In the genomic region with DNA sequence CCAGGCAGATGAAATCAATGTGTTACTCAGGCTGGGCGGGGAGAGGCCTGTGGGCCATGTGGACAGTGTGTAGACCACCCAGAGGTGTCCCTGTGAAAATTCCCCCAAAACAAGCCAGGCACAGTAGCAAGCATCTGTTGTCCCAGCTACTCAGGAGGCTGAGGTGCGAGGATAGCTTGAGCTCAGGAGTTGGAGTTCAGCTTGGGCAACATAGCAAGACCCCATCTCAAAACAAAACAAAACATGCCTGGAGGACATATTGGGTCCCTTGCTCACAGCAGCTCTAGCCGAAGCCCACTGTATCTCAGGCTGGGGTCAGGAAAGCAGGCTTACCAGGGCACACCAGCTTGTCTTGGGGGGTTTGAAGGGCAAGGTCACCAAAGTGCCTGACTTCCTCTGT, we compare ENCODE assay signal across 20 cellular contexts. TPM values are rescaled to one million over a fixed set of nuclear protein-coding genes. Genes with fewer than 3 reads are reported as not detected.
DNase-seq lines count a peak whose midpoint lies in the region; ATAC-seq, FAIRE-seq and TF ChIP-seq lines count a peak whose summit lies in the region.
"Had no signal": no experiment of that assay in that cellular context is flagged by ENCODE, and none has a peak within 500 bp of the region (broad histone marks: within the 10 kb centered on the region; RNA-seq: fewer than 3 reads in every experiment).

No MANE protein-coding gene starts in this region.

- H3K4me1 Mint-ChIP-seq in activated T-helper 1 cell treated with anti-CD3 and anti-CD28 coated beads, Interleukin-12 subunit alpha, Interleukin-12 subunit beta, Interleukin-2, Interleukin-4 antibody, amounts not matched to agents 30 ng/mL and 10 ng/mL and 1 ng/mL, durations not matched to agents 14 hours and 24 hours and 36 hours (ENCODE audit: low read depth), result peaks cover 5% of the 10 kb centered on the region
- H3K4me1 Mint-ChIP-seq in naive thymus-derived CD8-positive, alpha-beta T cell, result peaks cover 0 to 23% (median 14%) of the 10 kb centered on the region in 4 donors

- H3K4me2 ChIP-seq in HepG2 (ENCODE audit: low read depth, low read length) (no peak overlapping the region), OCI-LY7 (ENCODE audit: low read length) (no peak overlapping the region)

- H3K4me1 ChIP-seq in HepG2 (ENCODE audit: insufficient read depth, low read length), result peaks cover 54% of the 10 kb centered on the region
- peaks cover 0 to 23% (median 10%) of the 10 kb centered on the region in 4 donors for H3K4me1 ChIP-seq in right lobe of liver
- peaks cover 27% of the 10 kb centered on the region for H3K4me1 ChIP-seq in OCI-LY7 (ENCODE audit: insufficient read depth, low read length, poor library complexity, severe bottlenecking)

- DNase-seq in HepG2 (ENCODE audit: low spot score) (no peak), right lobe of liver (no peak), OCI-LY7 (ENCODE audit: low spot score) (no peak), SIG-M5 (lab: John Stamatoyannopoulos, UW) (no peak)
- DNase-seq in activated T-helper 1 cell treated with anti-CD3 and anti-CD28 coated beads, Interleukin-12 subunit alpha, Interleukin-12 subunit beta, Interleukin-2, Interleukin-4 antibody, amounts not matched to agents 30 ng/mL and 10 ng/mL and 1 ng/mL, durations not matched to agents 14 hours and 24 hours and 36 hours (ENCODE audit: low spot score), result no peak
- DNase-seq in naive thymus-derived CD8-positive, alpha-beta T cell, result peak in 1 of 10 donors; percentile 48
- DNase-seq: activated B cell treated with CpG ODN at 0.5 μM for 24 hours; activated gamma-delta T cell treated with Interleukin-2 at 50 U/mL for 16 hours; DND-41; effector CD8-positive, alpha-beta T cell; gastrocnemius medialis; NCI-H187; NCI-H226; posterior cingulate gyrus had no signal

- POLR2A ChIA-PET in HepG2 (lab: Yijun Ruan, JAX) (interaction anchor here (0.9 to 6.5 kb wide), 4 partner anchors 10 to 27 kb away, joined by 3 to 52 read pairs (median 24); no protein-coding TSS in a partner anchor), OCI-LY7 (lab: Charles Lee) (interaction anchor here (0.6 to 2.5 kb wide), 4 partner anchors 11 to 74 kb away, joined by 5 to 7 read pairs (median 6); no protein-coding TSS in a partner anchor)
- POLR2A ChIA-PET in naive thymus-derived CD8-positive, alpha-beta T cell (lab: Charles Lee), result interaction anchor here (0.7 to 1.3 kb wide), 4 partner anchors 23 to 227 kb away, joined by 3 to 10 read pairs (median 4); no protein-coding TSS in a partner anchor

- no peak overlapping the region for H3K9ac ChIP-seq in HepG2 (ENCODE audit: insufficient read depth, low read depth, low read length)

- H3K4me3 ChIP-seq in HepG2 (replicated peaks in 1 of 3; ENCODE audit: insufficient read depth in 1 of 3, low read depth in 2 of 3, low read length in 3 of 3), result no peak overlapping the region
- no peak overlapping the region for H3K4me3 ChIP-seq in right lobe of liver
- H3K4me3 ChIP-seq in OCI-LY7 (ENCODE audit: low read depth, low read length, poor library complexity, severe bottlenecking), result no peak overlapping the region
- H3K4me3 ChIP-seq: esophagus muscularis mucosa, gastrocnemius medialis, thoracic aorta had no signal

- ATAC-seq in HepG2 (no peak), right lobe of liver (no peak), GM18502 (IDR thresholded peaks at IDR 0.05; ENCODE audit: poor library complexity, unreplicated experiment) (no peak)
- ATAC-seq in naive thymus-derived CD8-positive, alpha-beta T cell, result no peak
- ATAC-seq: gastrocnemius medialis; stimulated activated effector memory CD8-positive, alpha-beta T cell treated with anti-CD3 and anti-CD28 coated beads, Interleukin-12 subunit alpha, Interleukin-12 subunit beta, amount 100 ng/mL, for 72 hours had no signal

- intact Hi-C loops in HepG2 (cut with micrococcal nuclease; ENCODE audit: unreplicated experiment) (loop anchor here (10.0 kb wide), 1 partner anchor 659 kb away; no protein-coding TSS in a partner anchor), right lobe of liver (cut with DNase I) (no loop called here), OCI-LY7 (cut with micrococcal nuclease; ENCODE audit: unreplicated experiment) (no loop called here)
- intact Hi-C loops in activated T-helper 1 cell treated with anti-CD3 and anti-CD28 coated beads, Interleukin-12 subunit alpha, Interleukin-12 subunit beta, Interleukin-2, Interleukin-4 antibody, amounts not matched to agents 30 ng/mL and 10 ng/mL and 1 ng/mL, durations not matched to agents 14 hours and 24 hours and 36 hours (cut with micrococcal nuclease), result no loop called here

- TF ChIP-seq POLR2A in HepG2 (IDR thresholded peaks at IDR 0.05; ENCODE audit: insufficient read depth in 1 of 2, low read depth in 2 of 2, low read length in 2 of 2) (no peak), right lobe of liver (IDR thresholded peaks at IDR 0.05) (no peak)

- no peak for FAIRE-seq in HepG2 (lab: Jason Lieb, UNC)
- FAIRE-seq: H1, keratinocyte had no signal

- TF ChIP-seq EP300 in HepG2 (IDR thresholded peaks at IDR 0.05; ENCODE audit: low read depth in 2 of 2, low read length in 2 of 2) (no peak), HepG2 (CRISPR knock-in tag; IDR thresholded peaks at IDR 0.05; ENCODE audit: borderline replicate concordance) (no peak)

- H4K20me1 ChIP-seq in HepG2 (ENCODE audit: insufficient read depth, low read length) (no peaks in the 10 kb centered on the region), OCI-LY7 (ENCODE audit: insufficient read depth, low read length) (no peaks in the 10 kb centered on the region)

- H3K36me3 ChIP-seq in HepG2 (replicated peaks in 1 of 2; ENCODE audit: control insufficient read depth in 1 of 2, insufficient read depth in 2 of 2, low read length in 2 of 2) (no peaks in the 10 kb centered on the region), right lobe of liver (no peaks in the 10 kb centered on the region), OCI-LY7 (ENCODE audit: insufficient read depth, low read length) (peaks cover 6% of the 10 kb centered on the region)
- H3K36me3 ChIP-seq: esophagus muscularis mucosa, gastrocnemius medialis, thoracic aorta had no signal

- H3K27me3 Mint-ChIP-seq in activated T-helper 1 cell treated with anti-CD3 and anti-CD28 coated beads, Interleukin-12 subunit alpha, Interleukin-12 subunit beta, Interleukin-2, Interleukin-4 antibody, amounts not matched to agents 30 ng/mL and 10 ng/mL and 1 ng/mL, durations not matched to agents 14 hours and 24 hours and 36 hours (ENCODE audit: insufficient read depth), result peaks cover 8% of the 10 kb centered on the region
- peaks cover 0 to 4% (median 0%) of the 10 kb centered on the region in 5 donors for H3K27me3 Mint-ChIP-seq in naive thymus-derived CD8-positive, alpha-beta T cell
- H3K27me3 Mint-ChIP-seq: activated B cell treated with CpG ODN at 0.5 μM for 24 hours had no signal

- in situ Hi-C loops in HepG2 (cut with HindIII; ENCODE audit: extremely low pct_ligation_motif_present, low pct_unique_long_range_greater_than_20kb), result no loop called here

- H3K4me3 Mint-ChIP-seq in activated T-helper 1 cell treated with anti-CD3 and anti-CD28 coated beads, Interleukin-12 subunit alpha, Interleukin-12 subunit beta, Interleukin-2, Interleukin-4 antibody, amounts not matched to agents 30 ng/mL and 10 ng/mL and 1 ng/mL, durations not matched to agents 14 hours and 24 hours and 36 hours, result peak overlapping the region; percentile 56
- peak overlapping the region in 7 of 10 donors; percentile 18 to 55 (median 40) for H3K4me3 Mint-ChIP-seq in naive thymus-derived CD8-positive, alpha-beta T cell
- H3K4me3 Mint-ChIP-seq: activated B cell treated with CpG ODN at 0.5 μM for 24 hours; stimulated activated effector memory CD8-positive, alpha-beta T cell treated with anti-CD3 and anti-CD28 coated beads, Interleukin-12 subunit alpha, Interleukin-12 subunit beta, amount 100 ng/mL, for 72 hours had no signal

- H3K27me3 ChIP-seq in HepG2 (ENCODE audit: control insufficient read depth in 1 of 2, insufficient read depth in 2 of 2, low read length in 2 of 2) (no peaks in the 10 kb centered on the region), right lobe of liver (no peaks in the 10 kb centered on the region)
- H3K27me3 ChIP-seq: esophagus muscularis mucosa, gastrocnemius medialis had no signal

- TF ChIP-seq CTCF in HepG2 (CRISPR knock-in tag; IDR thresholded peaks at IDR 0.05), result no peak
- no peak for TF ChIP-seq CTCF in right lobe of liver (IDR thresholded peaks at IDR 0.05)
- no peak for TF ChIP-seq CTCF in OCI-LY7 (conservative IDR thresholded peaks at IDR 0.05; ENCODE audit: low read length)

- CTCF ChIA-PET in HepG2 (lab: Yijun Ruan, JAX; ENCODE audit: low intra/inter-chr PET ratio, low total read pairs) (no interaction called here), OCI-LY7 (lab: Charles Lee; ENCODE audit: unreplicated experiment) (interaction anchor here (0.6 to 1.3 kb wide), 3 partner anchors 17 to 32 kb away, joined by 4 to 6 read pairs (median 5); no protein-coding TSS in a partner anchor)

- no peak overlapping the region for H3K27ac ChIP-seq in HepG2 (ENCODE audit: extremely low read length, insufficient read depth, low read length)
- no peak overlapping the region for H3K27ac ChIP-seq in right lobe of liver
- H3K27ac ChIP-seq in OCI-LY7 (ENCODE audit: low read depth, low read length, poor library complexity, severe bottlenecking), result no peak overlapping the region
- H3K27ac ChIP-seq: gastrocnemius medialis, thoracic aorta had no signal

- BruUV-seq in HepG2 (replicated peaks; lab: Mats Ljungman, UMichigan) (no TSS peak), OCI-LY7 (replicated peaks; lab: Mats Ljungman, UMichigan) (no TSS peak)

- peaks cover 4% of the 10 kb centered on the region for H3K36me3 Mint-ChIP-seq in activated T-helper 1 cell treated with anti-CD3 and anti-CD28 coated beads, Interleukin-12 subunit alpha, Interleukin-12 subunit beta, Interleukin-2, Interleukin-4 antibody, amounts not matched to agents 30 ng/mL and 10 ng/mL and 1 ng/mL, durations not matched to agents 14 hours and 24 hours and 36 hours (ENCODE audit: low read depth)
- H3K36me3 Mint-ChIP-seq in naive thymus-derived CD8-positive, alpha-beta T cell, result peaks cover 0 to 7% (median 2%) of the 10 kb centered on the region in 3 donors

- H3K27ac Mint-ChIP-seq in activated T-helper 1 cell treated with anti-CD3 and anti-CD28 coated beads, Interleukin-12 subunit alpha, Interleukin-12 subunit beta, Interleukin-2, Interleukin-4 antibody, amounts not matched to agents 30 ng/mL and 10 ng/mL and 1 ng/mL, durations not matched to agents 14 hours and 24 hours and 36 hours, result peak overlapping the region; percentile 47
- peak overlapping the region in 5 of 10 donors; percentile 15 to 84 (median 42) for H3K27ac Mint-ChIP-seq in naive thymus-derived CD8-positive, alpha-beta T cell
- H3K27ac Mint-ChIP-seq: activated B cell treated with CpG ODN at 0.5 μM for 24 hours; stimulated activated effector memory CD8-positive, alpha-beta T cell treated with anti-CD3 and anti-CD28 coated beads, Interleukin-12 subunit alpha, Interleukin-12 subunit beta, amount 100 ng/mL, for 72 hours had no signal

- no peak for TF ChIP-seq RAD21 in HepG2 (CRISPR knock-in tag; IDR thresholded peaks at IDR 0.05)

- H3K9me3 ChIP-seq in HepG2 (ENCODE audit: low read length) (no peaks in the 10 kb centered on the region), right lobe of liver (no peaks in the 10 kb centered on the region), OCI-LY7 (ENCODE audit: low read length) (no peaks in the 10 kb centered on the region)
- H3K9me3 ChIP-seq: esophagus muscularis mucosa, gastrocnemius medialis, thoracic aorta had no signal

- WGBS in HepG2 (ENCODE audit: low lambda C conversion rate), result 79% methylated on average over 3 of the region's 3 CpGs
- 82% methylated on average over 2 of the region's 3 CpGs for WGBS in right lobe of liver (ENCODE audit: insufficient coverage, low coverage, low lambda C conversion rate, missing lambda C conversion rate)

- no peaks in the 10 kb centered on the region for H3K9me2 ChIP-seq in OCI-LY7 (ENCODE audit: insufficient read depth, low read length)

- H3K9me3 Mint-ChIP-seq in activated T-helper 1 cell treated with anti-CD3 and anti-CD28 coated beads, Interleukin-12 subunit alpha, Interleukin-12 subunit beta, Interleukin-2, Interleukin-4 antibody, amounts not matched to agents 30 ng/mL and 10 ng/mL and 1 ng/mL, durations not matched to agents 14 hours and 24 hours and 36 hours, result no peaks in the 10 kb centered on the region
- H3K9me3 Mint-ChIP-seq in naive thymus-derived CD8-positive, alpha-beta T cell, result peaks cover 0 to 2% (median 0%) of the 10 kb centered on the region in 9 donors
- H3K9me3 Mint-ChIP-seq: activated B cell treated with CpG ODN at 0.5 μM for 24 hours; stimulated activated effector memory CD8-positive, alpha-beta T cell treated with anti-CD3 and anti-CD28 coated beads, Interleukin-12 subunit alpha, Interleukin-12 subunit beta, amount 100 ng/mL, for 72 hours had no signal

- H3K79me2 ChIP-seq in HepG2 (ENCODE audit: insufficient read depth, low read length) (peaks cover 9% of the 10 kb centered on the region), OCI-LY7 (ENCODE audit: insufficient read depth, low read depth, low read length) (peaks cover 26% of the 10 kb centered on the region)

- H2AFZ ChIP-seq in HepG2 (ENCODE audit: low read length) (no peak overlapping the region), OCI-LY7 (ENCODE audit: low read length) (no peak overlapping the region)

RNA-seq across cellular contexts. Expression of a gene that starts 4.3 kb away (rescaled TPM):
- total RNA-seq in HepG2 (2016; rRNA removed; fragmentation: Illumina TruSeq; extraction: Trizol) (1,086 and 1,212 TPM in 2 replicates), right lobe of liver (100 to 1,000 TPM; 180 to 373 (median 252) TPM), OCI-LY7 (2022) (3,053 and 3,088 TPM in 2 replicates)
- total RNA-seq in HepG2 (2016; cell fraction: cytosol; rRNA removed; fragmentation: Illumina TruSeq; extraction: Trizol; ENCODE audit: low read depth), result 383 and 429 TPM in 2 replicates
- total RNA-seq in HepG2 (2016; cell fraction: insoluble cytoplasmic fraction; rRNA removed; fragmentation: Illumina TruSeq; extraction: Trizol), result 1,123 and 1,183 TPM in 2 replicates
- 561 and 605 TPM in 2 replicates for total RNA-seq in HepG2 (2016; cell fraction: membrane; rRNA removed; fragmentation: Illumina TruSeq; extraction: Trizol)
- total RNA-seq in HepG2 (2016; cell fraction: nucleus; rRNA removed; fragmentation: Illumina TruSeq; extraction: Trizol), result 429 and 440 TPM in 2 replicates
- polyA plus RNA-seq in HepG2 (2011; rRNA removed), result 174 and 190 TPM in 2 replicates
- 192 and 196 TPM in 2 replicates for polyA plus RNA-seq in HepG2 (2011; cell fraction: cytosol; rRNA removed)
- polyA plus RNA-seq in HepG2 (2011; cell fraction: nucleus; rRNA removed), result 112 and 149 TPM in 2 replicates
- 399 and 565 TPM in 2 replicates for polyA plus RNA-seq in HepG2 (2012)
- 460 and 492 TPM in 2 replicates for polyA plus RNA-seq in HepG2 (2016; cell fraction: cytosol; fragmentation: Illumina TruSeq; extraction: Trizol; ENCODE audit: low read depth)
- polyA plus RNA-seq in HepG2 (2016; cell fraction: insoluble cytoplasmic fraction; fragmentation: Illumina TruSeq; extraction: Trizol; ENCODE audit: low read depth), result 2,053 and 2,108 TPM in 2 replicates
- 673 and 705 TPM in 2 replicates for polyA plus RNA-seq in HepG2 (2016; cell fraction: membrane; fragmentation: Illumina TruSeq; extraction: Trizol; ENCODE audit: low read depth)
- 1,089 and 1,130 TPM in 2 replicates for polyA plus RNA-seq in HepG2 (2016; cell fraction: nucleus; fragmentation: Illumina TruSeq; extraction: Trizol; ENCODE audit: insufficient read depth, low read depth)
- polyA minus RNA-seq in HepG2 (2011; rRNA and poly(A)+ RNA removed; ENCODE audit: low replicate concordance), result 146 and 188 TPM in 2 replicates
- 210 and 216 TPM in 2 replicates for polyA minus RNA-seq in HepG2 (2011; cell fraction: cytosol; rRNA and poly(A)+ RNA removed)
- 83.7 and 96.4 TPM in 2 replicates for polyA minus RNA-seq in HepG2 (2011; cell fraction: nucleus; rRNA and poly(A)+ RNA removed)
- total RNA-seq in activated T-helper 1 cell treated with anti-CD3 and anti-CD28 coated beads, Interleukin-12 subunit alpha, Interleukin-12 subunit beta, Interleukin-2, Interleukin-4 antibody, amounts not matched to agents 30 ng/mL and 10 ng/mL and 1 ng/mL, durations not matched to agents 14 hours and 24 hours and 36 hours, result 2,193 and 2,194 TPM in 2 replicates
- total RNA-seq in naive thymus-derived CD8-positive, alpha-beta T cell, result 1,000 to 10,000 TPM; 1,008 to 1,051 TPM
- 1,000 to 10,000 TPM; 1,851 to 2,224 (median 2,052) TPM for polyA plus RNA-seq in naive thymus-derived CD8-positive, alpha-beta T cell
- total RNA-seq in OCI-LY7 (2014; rRNA removed; shearing (Covaris generic)), result 2,780 and 3,271 TPM in 2 replicates
